ENCODE assay signal across 14 cellular contexts in genomic region chr12:14138495-14138894, GRCh38.
DNase-seq lines count a peak whose midpoint lies in the region; ATAC-seq, FAIRE-seq and TF ChIP-seq lines count a peak whose summit lies in the region.
"Had no signal": no experiment of that assay in that cellular context is flagged by ENCODE, and none has a peak within 500 bp of the region (broad histone marks: within the 10 kb centered on the region; RNA-seq: fewer than 3 reads in every experiment).

No MANE protein-coding gene starts in this region.

- no peaks in the 10 kb centered on the region for H3K4me1 ChIP-seq in breast epithelium
- H3K4me1 ChIP-seq in CD8-positive, alpha-beta T cell (ENCODE audit: insufficient read depth, low read length) = no peaks in the 10 kb centered on the region

- no peak for TF ChIP-seq CTCF in MCF 10A (IDR thresholded peaks at IDR 0.05; ENCODE audit: unreplicated experiment)
- TF ChIP-seq CTCF in breast epithelium (IDR thresholded peaks at IDR 0.05) = no peak
- peak; percentile 25 for TF ChIP-seq CTCF in epithelial cell of proximal tubule (conservative IDR thresholded peaks at IDR 0.05; ENCODE audit: low read depth, low read length)
- TF ChIP-seq CTCF in CD8-positive, alpha-beta T cell (IDR thresholded peaks at IDR 0.05) = no peak

- H3K36me3 ChIP-seq in breast epithelium = no peaks in the 10 kb centered on the region
- no peaks in the 10 kb centered on the region for H3K36me3 ChIP-seq in CD8-positive, alpha-beta T cell (ENCODE audit: insufficient read depth, low read length)

- no peak overlapping the region for H3K27ac Mint-ChIP-seq in MCF 10A (ENCODE audit: low read depth, unreplicated experiment)
- no peak overlapping the region for H3K27ac Mint-ChIP-seq in CD8-positive, alpha-beta T cell
- H3K27ac Mint-ChIP-seq: activated naive CD4-positive, alpha-beta T cell treated with anti-CD3 and anti-CD28 coated beads, Interleukin-2, amount 50 U/mL, for 24 hours; stimulated activated memory B cell treated with anti-CD40 and anti-IgM and Interleukin-4, amounts not matched to agents 10 μg/mL and 1 μg/mL and 100 μg/mL, for 72 hours had no signal

- FAIRE-seq in urothelium cell line (lab: Jason Lieb, UNC) = no peak

- DNase-seq in MCF 10A (ENCODE audit: unreplicated experiment) = peak; percentile 1
- DNase-seq in breast epithelium (ENCODE audit: low spot score in 2 of 2) = no peak
- peak; percentile 49 for DNase-seq in NAMALWA (ENCODE audit: low spot score)
- no peak for DNase-seq in epithelial cell of proximal tubule (ENCODE audit: low read depth)
- peak; percentile 35 for DNase-seq in urothelium cell line (ENCODE audit: low spot score)
- no peak for DNase-seq in CD8-positive, alpha-beta T cell
- DNase-seq in SIG-M5 treated with dmso at 0.1 percent for 504 hours (lab: John Stamatoyannopoulos, UW; ENCODE audit: unreplicated experiment) = no peak
- no peak for DNase-seq in Kasumi-1 (lab: John Stamatoyannopoulos, UW)
- DNase-seq: NCI-H345, T1000 had no signal

- no peak overlapping the region for H3K27ac ChIP-seq in breast epithelium
- no peak overlapping the region for H3K27ac ChIP-seq in CD8-positive, alpha-beta T cell (ENCODE audit: low read depth, low read length)

- POLR2A ChIA-PET in MCF 10A (lab: Yijun Ruan, JAX) = no interaction called here
- POLR2A ChIA-PET in CD8-positive, alpha-beta T cell (lab: Charles Lee) = no interaction called here

- no peaks in the 10 kb centered on the region for H3K27me3 Mint-ChIP-seq in MCF 10A (ENCODE audit: insufficient read depth, unreplicated experiment)
- peaks cover 14% of the 10 kb centered on the region for H3K27me3 Mint-ChIP-seq in CD8-positive, alpha-beta T cell (ENCODE audit: low read depth)
- H3K27me3 Mint-ChIP-seq: stimulated activated memory B cell treated with anti-CD40 and anti-IgM and Interleukin-4, amounts not matched to agents 10 μg/mL and 1 μg/mL and 100 μg/mL, for 72 hours had no signal

- no peak for TF ChIP-seq POLR2A in breast epithelium (IDR thresholded peaks at IDR 0.05)

- H3K4me1 Mint-ChIP-seq in MCF 10A (ENCODE audit: insufficient read depth, unreplicated experiment) = no peaks in the 10 kb centered on the region
- H3K4me1 Mint-ChIP-seq in CD8-positive, alpha-beta T cell (ENCODE audit: low read depth) = no peaks in the 10 kb centered on the region
- H3K4me1 Mint-ChIP-seq: activated naive CD4-positive, alpha-beta T cell treated with anti-CD3 and anti-CD28 coated beads, Interleukin-2, amount 50 U/mL, for 24 hours; central memory CD8-positive, alpha-beta T cell had no signal

- BruUV-seq in MCF 10A (replicated peaks; lab: Mats Ljungman, UMichigan) = no TSS peak

- no peaks in the 10 kb centered on the region for H3K27me3 ChIP-seq in breast epithelium
- no peaks in the 10 kb centered on the region for H3K27me3 ChIP-seq in CD8-positive, alpha-beta T cell (ENCODE audit: insufficient read depth, low read length)

- no peak overlapping the region for H3K4me3 ChIP-seq in breast epithelium
- H3K4me3 ChIP-seq in epithelial cell of proximal tubule (ENCODE audit: low read depth, low read length) = no peak overlapping the region
- no peak overlapping the region for H3K4me3 ChIP-seq in CD8-positive, alpha-beta T cell (ENCODE audit: low read depth, low read length)

- ATAC-seq in CD8-positive, alpha-beta T cell = no peak
- ATAC-seq: esophagus mucosa; stimulated activated memory B cell treated with anti-CD40 and anti-IgM and Interleukin-4, amounts not matched to agents 10 μg/mL and 1 μg/mL and 100 μg/mL, for 72 hours had no signal

- H3K36me3 Mint-ChIP-seq in MCF 10A (ENCODE audit: insufficient read depth, unreplicated experiment) = peaks cover 4% of the 10 kb centered on the region
- no peaks in the 10 kb centered on the region for H3K36me3 Mint-ChIP-seq in CD8-positive, alpha-beta T cell
- H3K36me3 Mint-ChIP-seq: activated naive CD4-positive, alpha-beta T cell treated with anti-CD3 and anti-CD28 coated beads, Interleukin-2, amount 50 U/mL, for 24 hours had no signal

- H3K9me3 ChIP-seq in breast epithelium = no peaks in the 10 kb centered on the region
- no peaks in the 10 kb centered on the region for H3K9me3 ChIP-seq in CD8-positive, alpha-beta T cell (ENCODE audit: low read length)

- intact Hi-C loops in MCF 10A (cut with micrococcal nuclease) = no loop called here
- intact Hi-C loops in breast epithelium (cut with DNase I; ENCODE audit: low total_unique reads) = no loop called here
- intact Hi-C loops in CD8-positive, alpha-beta T cell (cut with DNase I, micrococcal nuclease) = no loop called here

- CTCF ChIA-PET in MCF 10A (lab: Yijun Ruan, JAX) = interaction anchor here (1.0 kb wide), 1 partner anchor 196 kb away, joined by 4 read pairs; no protein-coding TSS in a partner anchor
- CTCF ChIA-PET in CD8-positive, alpha-beta T cell (lab: Charles Lee) = interaction anchor here (1.6 kb wide), 1 partner anchor 29 kb away, joined by 4 read pairs; no protein-coding TSS in a partner anchor

- peaks cover 3% of the 10 kb centered on the region for H3K9me3 Mint-ChIP-seq in MCF 10A (ENCODE audit: unreplicated experiment)
- no peaks in the 10 kb centered on the region for H3K9me3 Mint-ChIP-seq in CD8-positive, alpha-beta T cell
- H3K9me3 Mint-ChIP-seq: activated naive CD4-positive, alpha-beta T cell treated with anti-CD3 and anti-CD28 coated beads, Interleukin-2, amount 50 U/mL, for 24 hours; central memory CD8-positive, alpha-beta T cell had no signal

- no peak overlapping the region for H3K4me3 Mint-ChIP-seq in MCF 10A (ENCODE audit: unreplicated experiment)
- H3K4me3 Mint-ChIP-seq in CD8-positive, alpha-beta T cell = no peak overlapping the region
- H3K4me3 Mint-ChIP-seq: activated naive CD4-positive, alpha-beta T cell treated with anti-CD3 and anti-CD28 coated beads, Interleukin-2, amount 50 U/mL, for 24 hours; central memory CD8-positive, alpha-beta T cell; stimulated activated memory B cell treated with anti-CD40 and anti-IgM and Interleukin-4, amounts not matched to agents 10 μg/mL and 1 μg/mL and 100 μg/mL, for 72 hours had no signal

Comparison
In these comparisons a context has a peak if more than half of its experiments do, and no peak if none do; other contexts are left out.
1. DNase-seq: peak in MCF 10A (single experiment), NAMALWA (single experiment) and urothelium cell line (single experiment); none in breast epithelium (0 of 2), epithelial cell of proximal tubule (single experiment), CD8-positive, alpha-beta T cell (0 of 7), SIG-M5 treated with dmso at 0.1 percent for 504 hours (single experiment) and Kasumi-1 (0 of 2).